In the genomic region with DNA sequence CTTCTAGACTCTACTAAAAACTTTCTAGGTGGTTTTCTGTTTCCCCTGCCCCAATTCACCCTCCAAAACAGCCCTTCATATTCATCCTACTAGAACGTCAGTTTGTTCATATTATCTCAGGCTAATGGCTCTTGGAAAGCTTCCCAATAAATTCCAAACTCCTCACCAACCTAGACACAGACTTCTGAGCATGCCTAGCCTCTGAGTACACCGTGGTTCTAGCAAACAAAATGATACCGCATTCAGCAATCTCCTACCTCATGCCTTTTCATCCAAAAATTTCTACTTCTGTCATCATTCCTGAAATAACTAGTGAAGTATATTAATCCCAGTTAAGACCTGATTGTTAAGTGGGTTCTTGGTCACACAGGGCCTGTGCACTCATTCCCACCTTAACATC, we compare ENCODE assay signal across 21 cellular contexts. TPM values are rescaled to one million over a fixed set of nuclear protein-coding genes. Genes with fewer than 3 reads are reported as not detected.
DNase-seq lines count a peak whose midpoint lies in the region; ATAC-seq and TF ChIP-seq lines count a peak whose summit lies in the region.
"Had no signal": no experiment of that assay in that cellular context is flagged by ENCODE, and none has a peak within 500 bp of the region (broad histone marks: within the 10 kb centered on the region; RNA-seq: fewer than 3 reads in every experiment).

No MANE protein-coding gene starts in this region.

- ATAC-seq in PC-3 (no peak), GM21528 (IDR thresholded peaks at IDR 0.05; ENCODE audit: low FRiP score, unreplicated experiment) (no peak)
- ATAC-seq: activated CD8-positive, alpha-beta T cell treated with anti-CD3 and anti-CD28 coated beads, Interleukin-2, amount 10 ng/mL, durations not matched to agents 7 days and 5 days; gastroesophageal sphincter had no signal

- no peaks in the 10 kb centered on the region for H3K9me2 ChIP-seq in PC-3 (replicated peaks; ENCODE audit: low read length)

- H3K4me1 Mint-ChIP-seq in CD4-positive, alpha-beta memory T cell: peaks cover 0 to 2% (median 0%) of the 10 kb centered on the region in 4 donors
- H3K4me1 Mint-ChIP-seq: memory B cell had no signal

- no peaks in the 10 kb centered on the region for H3K36me3 Mint-ChIP-seq in CD4-positive, alpha-beta memory T cell
- H3K36me3 Mint-ChIP-seq: memory B cell had no signal

- no peak overlapping the region for H3K4me3 ChIP-seq in PC-3 (ENCODE audit: low read length)
- H3K4me3 ChIP-seq in epithelial cell of proximal tubule (ENCODE audit: low read depth, low read length): no peak overlapping the region
- no peak overlapping the region for H3K4me3 ChIP-seq in osteoblast (ENCODE audit: insufficient read depth, low read length)
- H3K4me3 ChIP-seq in CD4-positive, alpha-beta memory T cell (ENCODE audit: low read length in 2 of 2): no peak overlapping the region
- H3K4me3 ChIP-seq: cardiac muscle cell, gastroesophageal sphincter, HAP-1, skin epidermis had no signal

- H3K79me2 ChIP-seq in PC-3 (ENCODE audit: low read length) (no peaks in the 10 kb centered on the region), osteoblast (ENCODE audit: insufficient read depth, low read length) (no peaks in the 10 kb centered on the region)

- H3K27me3 Mint-ChIP-seq in CD4-positive, alpha-beta memory T cell: peaks cover 6 to 10% of the 10 kb centered on the region in 2 donors
- H3K27me3 Mint-ChIP-seq: memory B cell had no signal

- intact Hi-C loops in PC-3 (cut with micrococcal nuclease): loop anchor here (5.0 kb wide), 1 partner anchor 199 kb away; no protein-coding TSS in a partner anchor
- intact Hi-C loops in CD4-positive, alpha-beta memory T cell (cut with micrococcal nuclease): loop anchor here (5.0 kb wide), 1 partner anchor 159 kb away; no protein-coding TSS in a partner anchor

- DNase-seq in EL: peak; percentile 91
- DNase-seq in PC-3: peak; percentile 21
- DNase-seq in epithelial cell of proximal tubule (ENCODE audit: low read depth): peak; percentile 53
- DNase-seq in osteoblast (ENCODE audit: insufficient read length, low spot score, missing footprints): no peak
- no peak for DNase-seq in CD4-positive, alpha-beta memory T cell
- no peak for DNase-seq in inferior parietal cortex (ENCODE audit: extremely low spot score)
- DNase-seq: activated CD8-positive, alpha-beta T cell treated with anti-CD3 and anti-CD28 coated beads, Interleukin-2, amount 10 ng/mL, durations not matched to agents 7 days and 5 days; effector CD8-positive, alpha-beta T cell; KG1; NCI-H1694; NCI-H524; OCI-M1; stimulated activated naive CD4-positive, alpha-beta T cell treated with Interleukin-2 at 50 U/mL for 16 hours had no signal

- no peaks in the 10 kb centered on the region for H3K9me3 ChIP-seq in PC-3 (ENCODE audit: low read length)
- no peaks in the 10 kb centered on the region for H3K9me3 ChIP-seq in osteoblast (ENCODE audit: low read depth, low read length)
- H3K9me3 ChIP-seq in CD4-positive, alpha-beta memory T cell (ENCODE audit: control insufficient read depth in 1 of 2, low read length in 2 of 2): no peaks in the 10 kb centered on the region
- H3K9me3 ChIP-seq: gastroesophageal sphincter, HAP-1 had no signal

- H2AFZ ChIP-seq in PC-3 (ENCODE audit: low read length) (no peak overlapping the region), osteoblast (ENCODE audit: low read length) (no peak overlapping the region)

- TF ChIP-seq CTCF in PC-3 (conservative IDR thresholded peaks at IDR 0.05; ENCODE audit: low read depth, low read length) (no peak), epithelial cell of proximal tubule (conservative IDR thresholded peaks at IDR 0.05; ENCODE audit: low read depth, low read length) (no peak), osteoblast (IDR thresholded peaks at IDR 0.05; ENCODE audit: extremely low read depth, low read depth, low read length) (no peak)

- POLR2A ChIA-PET in PC-3 (lab: Charles Lee; ENCODE audit: unreplicated experiment): no interaction called here
- POLR2A ChIA-PET in CD4-positive, alpha-beta memory T cell (lab: Charles Lee; ENCODE audit: partially characterized antibody): no interaction called here

- H3K9ac ChIP-seq in PC-3 (ENCODE audit: low read length): no peak overlapping the region

- CTCF ChIA-PET in PC-3 (lab: Charles Lee): no interaction called here
- CTCF ChIA-PET in CD4-positive, alpha-beta memory T cell (lab: Charles Lee; ENCODE audit: partially characterized antibody): interaction anchor here (1.3 kb wide), 1 partner anchor 17 kb away, joined by 3 read pairs; no protein-coding TSS in a partner anchor

- H3K27ac Mint-ChIP-seq in CD4-positive, alpha-beta memory T cell: no peak overlapping the region
- H3K27ac Mint-ChIP-seq: activated CD8-positive, alpha-beta T cell treated with anti-CD3 and anti-CD28 coated beads, Interleukin-2, amount 10 ng/mL, durations not matched to agents 7 days and 5 days; memory B cell had no signal

- no peak overlapping the region for H3K4me3 Mint-ChIP-seq in CD4-positive, alpha-beta memory T cell
- H3K4me3 Mint-ChIP-seq: activated CD8-positive, alpha-beta T cell treated with anti-CD3 and anti-CD28 coated beads, Interleukin-2, amount 10 ng/mL, durations not matched to agents 7 days and 5 days; memory B cell had no signal

- no peaks in the 10 kb centered on the region for H3F3A ChIP-seq in PC-3 (ENCODE audit: low read length, unreplicated experiment)

- H4K20me1 ChIP-seq in PC-3 (ENCODE audit: low read length) (no peaks in the 10 kb centered on the region), osteoblast (ENCODE audit: insufficient read depth, low read length) (no peaks in the 10 kb centered on the region)

- no peak overlapping the region for H3K27ac ChIP-seq in PC-3 (ENCODE audit: low read length)
- peak overlapping the region; percentile 15 for H3K27ac ChIP-seq in osteoblast (ENCODE audit: low read depth, low read length)
- H3K27ac ChIP-seq in CD4-positive, alpha-beta memory T cell (ENCODE audit: low read depth, low read length): no peak overlapping the region
- H3K27ac ChIP-seq: cardiac muscle cell, gastroesophageal sphincter, skin epidermis had no signal

- no peaks in the 10 kb centered on the region for H3K36me3 ChIP-seq in PC-3 (ENCODE audit: low read depth, low read length)
- no peaks in the 10 kb centered on the region for H3K36me3 ChIP-seq in osteoblast (ENCODE audit: insufficient read depth, low read length)
- no peaks in the 10 kb centered on the region for H3K36me3 ChIP-seq in CD4-positive, alpha-beta memory T cell (ENCODE audit: insufficient read depth, low read length)
- H3K36me3 ChIP-seq: cardiac muscle cell, gastroesophageal sphincter, HAP-1 had no signal

- H3K4me1 ChIP-seq in PC-3 (ENCODE audit: insufficient read depth, low read length) (peaks cover 13% of the 10 kb centered on the region; the same call in 1 of the 2 replicates), osteoblast (ENCODE audit: insufficient read depth, low read length) (peaks cover 24% of the 10 kb centered on the region)
- no peaks in the 10 kb centered on the region for H3K4me1 ChIP-seq in CD4-positive, alpha-beta memory T cell (ENCODE audit: insufficient read depth, low read length)
- H3K4me1 ChIP-seq: HAP-1 had no signal

- H3K4me2 ChIP-seq in PC-3 (ENCODE audit: low read length) (no peak overlapping the region), osteoblast (ENCODE audit: insufficient read depth, low read length) (peak overlapping the region; percentile 6)

- no peaks in the 10 kb centered on the region for H3K27me3 ChIP-seq in PC-3 (ENCODE audit: low read length)
- no peaks in the 10 kb centered on the region for H3K27me3 ChIP-seq in osteoblast (ENCODE audit: insufficient read depth, low read length)
- H3K27me3 ChIP-seq in CD4-positive, alpha-beta memory T cell (ENCODE audit: insufficient read depth, low read length): peaks cover 4% of the 10 kb centered on the region
- H3K27me3 ChIP-seq: cardiac muscle cell, gastroesophageal sphincter had no signal

- no TSS peak for BruUV-seq in PC-3 (replicated peaks; lab: Mats Ljungman, UMichigan)

- no peaks in the 10 kb centered on the region for H3K9me3 Mint-ChIP-seq in CD4-positive, alpha-beta memory T cell
- H3K9me3 Mint-ChIP-seq: memory B cell had no signal

RNA-seq across cellular contexts. Expression of a gene that starts 46.5 kb away (rescaled TPM):
- total RNA-seq in PC-3 (2014; rRNA removed): not detected in 2 replicates
- not detected in 2 replicates for total RNA-seq in epithelial cell of proximal tubule
- not detected in 2 replicates for total RNA-seq in osteoblast
- not detected for total RNA-seq in CD4-positive, alpha-beta memory T cell
- polyA plus RNA-seq in CD4-positive, alpha-beta memory T cell: not detected
- total RNA-seq: activated CD8-positive, alpha-beta T cell treated with anti-CD3 and anti-CD28 coated beads, Interleukin-2, amount 10 ng/mL, durations not matched to agents 7 days and 5 days; gastroesophageal sphincter; omental fat pad; urinary bladder had no signal
- polyA plus RNA-seq: cardiac muscle cell, urinary bladder had no signal

Comparison
In these comparisons a context has a peak if more than half of its experiments do, and no peak if none do; other contexts are left out.
1. DNase-seq: peak in EL (single experiment), PC-3 (single experiment) and epithelial cell of proximal tubule (single experiment); none in osteoblast (single experiment), CD4-positive, alpha-beta memory T cell (0 of 5) and inferior parietal cortex (single experiment).